ENCODE assay signal across 2 cellular contexts in genomic region chr7:113367187-113367586, GRCh38.
TF ChIP-seq lines count a peak whose summit lies in the region.

No MANE protein-coding gene starts in this region.

TF ChIP-seq in IMR-90, 13 proteins besides CTCF, POLR2A, EP300 and RAD21 (continued from another document):
- TF ChIP-seq FOS (IDR thresholded peaks at IDR 0.05; ENCODE audit: low read depth, low read length) = no peak
- no peak for TF ChIP-seq NFE2L2 (IDR thresholded peaks at IDR 0.05; ENCODE audit: low read depth, low read length)
- no peak for TF ChIP-seq ELK1 (IDR thresholded peaks at IDR 0.05; ENCODE audit: borderline replicate concordance, low read depth, low read length)
- TF ChIP-seq MXI1 (IDR thresholded peaks at IDR 0.05; ENCODE audit: borderline replicate concordance, low read depth, low read length) = no peak
- TF ChIP-seq RFX5 (IDR thresholded peaks at IDR 0.05; ENCODE audit: low read depth, low read length) = no peak
- TF ChIP-seq CHD1 (IDR thresholded peaks at IDR 0.05; ENCODE audit: low read depth, low read length) = no peak
- no peak for TF ChIP-seq SMC3 (IDR thresholded peaks at IDR 0.05; ENCODE audit: low read depth, low read length)

TF ChIP-seq in SK-N-SH, 30 proteins besides CTCF, POLR2A, EP300 and RAD21 (continued from another document):
- TF ChIP-seq PBX3 (IDR thresholded peaks at IDR 0.05) (peak; percentile 81), MEF2A (IDR thresholded peaks at IDR 0.05; ENCODE audit: borderline replicate concordance, low read depth) (0 out of 2 replicates have a peak, but pooled peaks have one; percentile 15), NFIC (IDR thresholded peaks at IDR 0.05; ENCODE audit: borderline replicate concordance) (peak; percentile 48), JUND (IDR thresholded peaks at IDR 0.05) (peak; percentile 70; the same call in 1 of the 2 replicates), FOSL2 (IDR thresholded peaks at IDR 0.05; ENCODE audit: borderline replicate concordance, low read depth) (peak; percentile 45; the same call in 1 of the 2 replicates)
